Comparison of ENCODE assay signal across 8 cellular contexts in the genomic region with DNA sequence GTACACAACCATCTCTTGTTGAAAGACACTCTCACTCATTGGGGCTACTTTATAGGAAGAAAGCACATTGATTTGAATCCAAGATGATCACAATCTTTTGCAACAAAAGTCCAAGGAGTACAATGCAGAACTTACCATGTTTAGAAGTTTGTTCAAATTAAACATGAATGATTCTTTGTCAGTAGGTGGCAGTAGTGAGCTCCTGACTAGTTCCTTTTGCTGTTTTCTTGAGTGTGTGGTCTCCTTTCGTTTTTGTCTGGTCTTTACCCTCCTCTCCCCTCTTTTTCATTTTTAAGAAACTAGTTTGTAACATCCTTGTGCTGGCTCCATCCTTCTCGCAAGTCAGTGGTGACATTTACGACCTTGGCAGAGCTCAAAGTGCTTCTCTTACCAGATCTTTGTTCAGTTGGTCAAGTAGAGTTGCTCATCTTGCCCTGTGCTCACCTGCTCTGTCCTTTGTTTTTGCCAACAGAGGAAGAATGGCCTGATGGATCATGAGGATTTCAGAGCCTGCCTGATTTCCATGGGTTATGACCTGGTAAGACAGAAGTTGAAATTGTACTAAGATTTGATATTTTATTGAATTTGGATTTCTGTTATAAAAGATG. TPM values are rescaled to one million over a fixed set of nuclear protein-coding genes. Genes with fewer than 3 reads are reported as not detected.
A peak's percentile ranks its signal among the peaks of the same experiment; 100 is the strongest.
DNase-seq lines count a peak whose midpoint lies in the region; ATAC-seq and TF ChIP-seq lines count a peak whose summit lies in the region.

No MANE protein-coding gene starts in this region.

- H3K27me3 ChIP-seq in dorsolateral prefrontal cortex = no peaks in the 10 kb centered on the region
- H3K27me3 ChIP-seq in naive thymus-derived CD4-positive, alpha-beta T cell (ENCODE audit: control insufficient read depth in 2 of 2, insufficient read depth in 2 of 2, low read length in 2 of 2) = no peaks in the 10 kb centered on the region

- peaks cover 0 to 5% (median 4%) of the 10 kb centered on the region in 7 donors for H3K4me1 Mint-ChIP-seq in naive thymus-derived CD4-positive, alpha-beta T cell

- peak; percentile 59 for ATAC-seq in naive thymus-derived CD4-positive, alpha-beta T cell

- H3K4me2 ChIP-seq in OCI-LY7 (ENCODE audit: low read length) = peak overlapping the region; percentile 47

- no peaks in the 10 kb centered on the region for H3K36me3 ChIP-seq in OCI-LY7 (ENCODE audit: insufficient read depth, low read length)
- H3K36me3 ChIP-seq in naive thymus-derived CD4-positive, alpha-beta T cell (ENCODE audit: control insufficient read depth in 2 of 3, insufficient read depth in 3 of 3, low read length in 3 of 3) = no peaks in the 10 kb centered on the region

- no peaks in the 10 kb centered on the region for H3K9me2 ChIP-seq in OCI-LY7 (ENCODE audit: insufficient read depth, low read length)

- H3K27ac ChIP-seq in OCI-LY7 (ENCODE audit: low read depth, low read length, poor library complexity, severe bottlenecking) (no peak overlapping the region), dorsolateral prefrontal cortex (no peak overlapping the region)
- no peak overlapping the region for H3K27ac ChIP-seq in naive thymus-derived CD4-positive, alpha-beta T cell (ENCODE audit: low read depth, low read length)

- H3K36me3 Mint-ChIP-seq in naive thymus-derived CD4-positive, alpha-beta T cell = no peaks in the 10 kb centered on the region

- POLR2A ChIA-PET in OCI-LY7 (lab: Charles Lee) = interaction anchor here (0.6 kb wide), 1 partner anchor 153 kb away, joined by 3 read pairs; no protein-coding TSS in a partner anchor
- POLR2A ChIA-PET in naive thymus-derived CD4-positive, alpha-beta T cell (lab: Charles Lee) = no interaction called here

- peak overlapping the region in 5 of 10 donors; percentile 5 to 66 (median 19) for H3K4me3 Mint-ChIP-seq in naive thymus-derived CD4-positive, alpha-beta T cell

- no peaks in the 10 kb centered on the region for H3K9me3 Mint-ChIP-seq in naive thymus-derived CD4-positive, alpha-beta T cell

- TF ChIP-seq CTCF in HFF-Myc (IDR thresholded peaks at IDR 0.05; ENCODE audit: low read depth, low read length, missing control alignments) = peak; percentile 58
- peak; percentile 89 for TF ChIP-seq CTCF in OCI-LY7 (conservative IDR thresholded peaks at IDR 0.05; ENCODE audit: low read length)
- TF ChIP-seq CTCF in dorsolateral prefrontal cortex (IDR thresholded peaks at IDR 0.05 in 54 of 56, conservative IDR thresholded peaks at IDR 0.05 in 2 of 56; ENCODE audit: low read depth in 1 of 56, partially characterized antibody in 56 of 56) = peak; percentile 50 to 80 (median 69)

- H3K4me1 ChIP-seq in OCI-LY7 (ENCODE audit: insufficient read depth, low read length, poor library complexity, severe bottlenecking) = no peaks in the 10 kb centered on the region
- H3K4me1 ChIP-seq in naive thymus-derived CD4-positive, alpha-beta T cell (ENCODE audit: control insufficient read depth in 2 of 2, insufficient read depth in 2 of 2, low read length in 2 of 2) = no peaks in the 10 kb centered on the region

- H3K4me3 ChIP-seq in HFF-Myc (replicated peaks; ENCODE audit: low read depth, low read length) (no peak overlapping the region), OCI-LY7 (ENCODE audit: low read depth, low read length, poor library complexity, severe bottlenecking) (peak overlapping the region; percentile 14), dorsolateral prefrontal cortex (no peak overlapping the region)
- H3K4me3 ChIP-seq in naive thymus-derived CD4-positive, alpha-beta T cell (ENCODE audit: low read length) = no peak overlapping the region

- no TSS peak for BruUV-seq in OCI-LY7 (replicated peaks; lab: Mats Ljungman, UMichigan)

- H3K27ac Mint-ChIP-seq in naive thymus-derived CD4-positive, alpha-beta T cell = peak overlapping the region in 1 of 9 donors; percentile 78

- H3K9me3 ChIP-seq in OCI-LY7 (ENCODE audit: low read length) = no peaks in the 10 kb centered on the region
- H3K9me3 ChIP-seq in naive thymus-derived CD4-positive, alpha-beta T cell (ENCODE audit: control insufficient read depth in 2 of 3, low read length in 3 of 3) = no peaks in the 10 kb centered on the region

- H3K27me3 Mint-ChIP-seq in naive thymus-derived CD4-positive, alpha-beta T cell = peaks cover 0 to 10% (median 0%) of the 10 kb centered on the region in 5 donors

- CTCF ChIA-PET in OCI-LY7 (lab: Charles Lee; ENCODE audit: unreplicated experiment) = no interaction called here
- CTCF ChIA-PET in naive thymus-derived CD4-positive, alpha-beta T cell (lab: Charles Lee) = interaction anchor here (0.8 to 1.6 kb wide), 8 partner anchors 9 to 803 kb away, joined by 3 to 5 read pairs (median 3); no protein-coding TSS in a partner anchor

- peak overlapping the region; percentile 82; the same call in 1 of the 2 replicates for H2AFZ ChIP-seq in OCI-LY7 (ENCODE audit: low read length)

- intact Hi-C loops in OCI-LY7 (cut with micrococcal nuclease; ENCODE audit: unreplicated experiment) = loop anchor here (2.0 to 10.0 kb wide), 4 partner anchors 109 to 805 kb away; no protein-coding TSS in a partner anchor
- intact Hi-C loops in dorsolateral prefrontal cortex (cut with DNase I) = loop anchor here in 1 of 2 donors (10.0 kb wide), 1 partner anchor 805 kb away; no protein-coding TSS in a partner anchor
- intact Hi-C loops in naive thymus-derived CD4-positive, alpha-beta T cell (cut with micrococcal nuclease) = loop anchor here (1.0 to 5.0 kb wide), 5 partner anchors 36 to 657 kb away; a partner anchor contains a TSS

- H3K79me2 ChIP-seq in OCI-LY7 (ENCODE audit: insufficient read depth, low read depth, low read length) = no peaks in the 10 kb centered on the region

- H4K20me1 ChIP-seq in OCI-LY7 (ENCODE audit: insufficient read depth, low read length) = no peaks in the 10 kb centered on the region

- DNase-seq in activated CD4-positive, alpha-beta T cell treated with anti-CD3 and anti-CD28 coated beads for 4 hours = peak; percentile 5 to 12
- no peak for DNase-seq in activated CD4-positive, alpha-beta T cell treated with anti-CD3 and anti-CD28 coated beads for 1 hour
- DNase-seq in HFF-Myc (ENCODE audit: extremely low read depth, low read depth) = no peak
- peak; percentile 66 for DNase-seq in OCI-LY7 (ENCODE audit: low spot score)
- no peak for DNase-seq in dorsolateral prefrontal cortex
- peak in 6 of 9 donors; percentile 13 to 57 (median 42) for DNase-seq in naive thymus-derived CD4-positive, alpha-beta T cell
- no peak for DNase-seq in DMS153 treated with DMSO at 0.1 percent for 48 hours (lab: John Stamatoyannopoulos, UW; ENCODE audit: unreplicated experiment)
- DNase-seq in NCI-H226 = no peak

RNA-seq across cellular contexts. Expression of a gene that starts 35.7 kb away (rescaled TPM):
- 22.3 and 23.0 TPM in 2 replicates for total RNA-seq in OCI-LY7 (2014; rRNA removed; shearing (Covaris generic))
- 59.0 and 63.8 TPM in 2 replicates for total RNA-seq in OCI-LY7 (2022)
- 10 to 100 TPM; 24.7 to 58.2 (median 42.2) TPM for total RNA-seq in dorsolateral prefrontal cortex
- 10 to 100 TPM; 42.9 to 78.8 (median 49.4) TPM for total RNA-seq in naive thymus-derived CD4-positive, alpha-beta T cell
- 10 to 100 TPM; 19.8 to 23.0 TPM for polyA plus RNA-seq in naive thymus-derived CD4-positive, alpha-beta T cell

Comparison
In these comparisons a context has a peak if more than half of its experiments do, and no peak if none do; other contexts are left out.
1. DNase-seq: peak in activated CD4-positive, alpha-beta T cell treated with anti-CD3 and anti-CD28 coated beads for 4 hours (2 of 2), OCI-LY7 (single experiment) and naive thymus-derived CD4-positive, alpha-beta T cell (6 of 9); none in activated CD4-positive, alpha-beta T cell treated with anti-CD3 and anti-CD28 coated beads for 1 hour (single experiment), HFF-Myc (single experiment), dorsolateral prefrontal cortex (0 of 10), DMS153 treated with DMSO at 0.1 percent for 48 hours (single experiment) and NCI-H226 (single experiment).
2. Peak in every context shown above with its lines, with median percentiles within 50 percentile points of each other: CTCF ChIP-seq.